ENCODE assay signal across 22 cellular contexts in the genomic region with DNA sequence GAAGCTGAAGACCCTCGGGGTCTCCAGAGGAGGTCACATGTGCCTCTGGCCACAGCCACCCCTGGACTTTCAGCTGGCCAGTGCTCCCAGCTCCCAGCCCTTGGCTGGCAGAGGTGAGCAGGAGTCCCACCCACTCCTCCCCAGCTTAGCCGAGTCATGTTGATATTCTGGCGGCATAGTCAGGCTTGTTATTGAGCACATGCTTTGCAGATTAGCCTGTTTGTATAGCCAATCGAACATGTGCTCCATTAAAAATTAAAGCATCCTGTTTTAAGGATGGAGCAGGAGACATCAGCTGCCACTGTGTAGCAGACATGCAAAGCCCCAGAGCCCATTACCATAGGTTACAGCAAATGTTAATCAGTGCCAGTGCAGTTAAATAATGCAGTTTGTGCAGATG.
"Had no signal": no experiment of that assay in that cellular context is flagged by ENCODE, and none has a peak within 500 bp of the region (broad histone marks: within the 10 kb centered on the region; RNA-seq: fewer than 3 reads in every experiment).

No MANE protein-coding gene starts in this region.

- DNase-seq: activated CD4-positive, alpha-beta T cell treated with anti-CD3 and anti-CD28 coated beads for 4 hours; activated CD4-positive, alpha-beta T cell treated with anti-CD3 and anti-CD28 coated beads, Interleukin-2, amount 50 U/mL, for 4 hours; activated effector memory CD4-positive, alpha-beta T cell treated with Interleukin-2 at 50 U/mL for 16 hours; activated naive CD4-positive, alpha-beta T cell treated with Interleukin-2 at 50 U/mL for 16 hours; activated T-cell treated with anti-CD3 and anti-CD28 coated beads for 4 hours; anterior cingulate cortex; left cardiac atrium; mammary epithelial cell; ovary; sigmoid colon; small intestine; stimulated activated CD4-positive, alpha-beta T cell treated with anti-CD3 and anti-CD28 coated beads, Interleukin-4, amount 100 ng/mL, for 24 hours; trophoblast cell had no signal

- H3K36me3 ChIP-seq: esophagus muscularis mucosa, neutrophil, ovary, sigmoid colon, thoracic aorta had no signal

- ATAC-seq: left cardiac atrium; stimulated activated effector memory CD8-positive, alpha-beta T cell treated with anti-CD3 and anti-CD28 coated beads, Interleukin-12 subunit alpha, Interleukin-12 subunit beta, amount 100 ng/mL, for 72 hours had no signal

- H3K4me3 ChIP-seq: esophagus muscularis mucosa, ovary, sigmoid colon, thoracic aorta had no signal

- H3K4me1 ChIP-seq: esophagus muscularis mucosa, sigmoid colon had no signal

- FAIRE-seq: frontal cortex, keratinocyte, small intestine, TTC549, urothelium cell line had no signal

- H3K27me3 ChIP-seq: esophagus muscularis mucosa, neutrophil, ovary, sigmoid colon had no signal

- H3K9me3 ChIP-seq: esophagus muscularis mucosa, neutrophil, ovary, sigmoid colon, thoracic aorta had no signal

- H3K27ac ChIP-seq: esophagus muscularis mucosa, neutrophil, ovary, sigmoid colon, thoracic aorta, VCaP had no signal
